Comparison of ENCODE assay signal across 9 cellular contexts in genomic region chr13:20411638-20412342, GRCh38.
DNase-seq lines count a peak whose midpoint lies in the region; ATAC-seq and TF ChIP-seq lines count a peak whose summit lies in the region.
"Had no signal": no experiment of that assay in that cellular context is flagged by ENCODE, and none has a peak within 500 bp of the region (broad histone marks: within the 10 kb centered on the region; RNA-seq: fewer than 3 reads in every experiment).

No MANE protein-coding gene starts in this region.

- no peaks in the 10 kb centered on the region for H3K4me1 ChIP-seq in Peyer's patch

- H3K36me3 Mint-ChIP-seq in naive B cell = peaks cover 0 to 7% of the 10 kb centered on the region in 2 donors

- peaks cover 0 to 5% (median 0%) of the 10 kb centered on the region in 3 donors for H3K36me3 ChIP-seq in Peyer's patch

- no peaks in the 10 kb centered on the region for H3K27me3 ChIP-seq in Peyer's patch

- TF ChIP-seq POLR2A in Peyer's patch (IDR thresholded peaks at IDR 0.05) = no peak

- DNase-seq in Peyer's patch (peak in 2 of 3 donors; percentile 26 to 48), naive B cell (peak; percentile 9), OCI-M2 (lab: John Stamatoyannopoulos, UW; ENCODE audit: unreplicated experiment) (no peak), NCI-H2081 treated with DMSO at 0.1 percent for 48 hours (lab: John Stamatoyannopoulos, UW) (no peak), NCI-H446 treated with DMSO at 0.1 percent for 48 hours (lab: John Stamatoyannopoulos, UW) (no peak), substantia nigra (lab: John Stamatoyannopoulos, UW) (no peak)

- H3K27ac Mint-ChIP-seq in naive B cell = peak overlapping the region; percentile 8 to 88 (median 25)

- peaks cover 7 to 9% (median 8%) of the 10 kb centered on the region in 3 donors for H3K4me1 Mint-ChIP-seq in naive B cell

- TF ChIP-seq CTCF in Peyer's patch (IDR thresholded peaks at IDR 0.05) = no peak

- H3K27me3 Mint-ChIP-seq in naive B cell = no peaks in the 10 kb centered on the region

- H3K4me3 ChIP-seq in Peyer's patch = no peak overlapping the region

- H3K27ac ChIP-seq in Peyer's patch (no peak overlapping the region), substantia nigra (ENCODE audit: low read depth, low read length, poor library complexity, severe bottlenecking) (no peak overlapping the region)

- H3K4me3 Mint-ChIP-seq in naive B cell = no peak overlapping the region

- H3K9me3 Mint-ChIP-seq in naive B cell = peaks cover 0 to 5% (median 0%) of the 10 kb centered on the region in 7 donors

- ATAC-seq in GM19043 (IDR thresholded peaks at IDR 0.05; ENCODE audit: low read depth, unreplicated experiment) = peak; percentile 88
- peak; percentile 97 for ATAC-seq in HG02885 (IDR thresholded peaks at IDR 0.05; ENCODE audit: poor library complexity, unreplicated experiment)
- peak; percentile 70 to 79 for ATAC-seq in naive B cell (ENCODE audit: low read depth in 2 of 2)
- ATAC-seq: Panc1 had no signal

- no peaks in the 10 kb centered on the region for H3K9me3 ChIP-seq in Peyer's patch

Comparison
In these comparisons a context has a peak if more than half of its experiments do, and no peak if none do; other contexts are left out.
1. DNase-seq: peak in Peyer's patch (2 of 3) and naive B cell (single experiment); none in OCI-M2 (single experiment), NCI-H2081 treated with DMSO at 0.1 percent for 48 hours (single experiment), NCI-H446 treated with DMSO at 0.1 percent for 48 hours (single experiment) and substantia nigra (0 of 49).
2. Peak in every context shown above with its lines, with median percentiles within 50 percentile points of each other: ATAC-seq.